ENCODE assay signal across 18 cellular contexts in the genomic region with DNA sequence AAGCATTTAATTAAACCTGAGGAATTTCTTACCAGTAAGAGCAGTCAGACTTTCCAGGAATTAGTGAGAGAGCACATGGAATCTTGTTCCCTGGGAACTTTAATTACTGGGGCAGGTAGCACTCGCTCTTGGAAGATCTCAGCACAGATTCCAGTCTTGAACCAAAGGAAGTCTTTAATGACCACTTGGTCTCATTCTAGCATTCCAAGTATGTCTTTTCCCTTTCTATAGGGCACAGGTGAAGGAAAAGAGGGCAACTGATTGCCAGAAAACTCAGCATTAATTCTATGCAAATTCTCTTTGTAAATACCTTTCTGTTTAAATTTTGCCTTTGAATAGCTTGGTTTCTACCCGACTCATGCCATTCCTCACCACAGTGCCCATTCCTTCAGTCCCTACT.
DNase-seq lines count a peak whose midpoint lies in the region; ATAC-seq and TF ChIP-seq lines count a peak whose summit lies in the region.
"Had no signal": no experiment of that assay in that cellular context is flagged by ENCODE, and none has a peak within 500 bp of the region (broad histone marks: within the 10 kb centered on the region; RNA-seq: fewer than 3 reads in every experiment).

No MANE protein-coding gene starts in this region.

- H3K56ac ChIP-seq in mesendoderm (ENCODE audit: low read length), result no peak overlapping the region

- H3K79me1 ChIP-seq in mesendoderm (ENCODE audit: low read length) (peaks cover 4% of the 10 kb centered on the region), neuronal stem cell (ENCODE audit: low read depth, low read length) (no peaks in the 10 kb centered on the region)

- H2BK120ac ChIP-seq in mesendoderm (ENCODE audit: low read depth, low read length) (no peak overlapping the region), neuronal stem cell (ENCODE audit: low read depth, low read length) (no peak overlapping the region)

- no peak overlapping the region for H3K4me3 ChIP-seq in GM23338
- no peak overlapping the region for H3K4me3 ChIP-seq in esophagus muscularis mucosa
- H3K4me3 ChIP-seq in mesendoderm (ENCODE audit: low read length), result no peak overlapping the region
- H3K4me3 ChIP-seq in neuronal stem cell (ENCODE audit: low read length in 2 of 2), result no peak overlapping the region
- H3K4me3 ChIP-seq: BLaER1 treated with 17β-estradiol and CSF1 and Interleukin-3, amounts not matched to agents 10 nM and 100 nM; GM23248 had no signal

- no peak overlapping the region for H2BK12ac ChIP-seq in neuronal stem cell (ENCODE audit: low read length)

- H3K9me3 Mint-ChIP-seq in GM23338 (peaks cover 7% of the 10 kb centered on the region; the same call in 2 of the 3 replicates), WTC11 (peaks cover 21% of the 10 kb centered on the region)
- H3K9me3 Mint-ChIP-seq: CD8-positive, alpha-beta T cell had no signal

- no peak for TF ChIP-seq CTCF in GM23338 (conservative IDR thresholded peaks at IDR 0.05; ENCODE audit: low read depth in 2 of 2)
- no peak for TF ChIP-seq CTCF in WTC11 (IDR thresholded peaks at IDR 0.05)
- no peak for TF ChIP-seq CTCF in esophagus muscularis mucosa (IDR thresholded peaks at IDR 0.05)

- H2AFZ ChIP-seq in GM23338 (no peak overlapping the region), neuronal stem cell (ENCODE audit: low read length) (no peak overlapping the region)
- H2AFZ ChIP-seq: GM23248 had no signal

- peaks cover 13% of the 10 kb centered on the region; the same call in 2 of the 3 replicates for H3K4me1 Mint-ChIP-seq in GM23338
- H3K4me1 Mint-ChIP-seq in WTC11, result peaks cover 23% of the 10 kb centered on the region
- H3K4me1 Mint-ChIP-seq: B cell had no signal

- H3K4me2 ChIP-seq in GM23338 (no peak overlapping the region; the same call in 1 of the 2 replicates), mesendoderm (ENCODE audit: low read length) (no peak overlapping the region), neuronal stem cell (ENCODE audit: insufficient read depth, low read length, poor library complexity, severe bottlenecking) (no peak overlapping the region)
- H3K4me2 ChIP-seq: BLaER1 treated with 17β-estradiol and CSF1 and Interleukin-3, amounts not matched to agents 10 nM and 100 nM had no signal

- H3K36me3 Mint-ChIP-seq in GM23338 (ENCODE audit: low read depth), result peaks cover 46% of the 10 kb centered on the region
- H3K36me3 Mint-ChIP-seq in WTC11, result peaks cover 40% of the 10 kb centered on the region
- H3K36me3 Mint-ChIP-seq: CD8-positive, alpha-beta T cell had no signal

- H4K8ac ChIP-seq in mesendoderm (ENCODE audit: low read depth, low read length) (no peak overlapping the region), neuronal stem cell (ENCODE audit: low read depth, low read length) (no peak overlapping the region)

- H3K9me3 ChIP-seq in esophagus muscularis mucosa (no peaks in the 10 kb centered on the region), neuronal stem cell (replicated peaks in 1 of 2; ENCODE audit: control insufficient read depth in 2 of 2, insufficient read depth in 1 of 2, low read depth in 1 of 2, low read length in 2 of 2) (peaks cover 0 to 3% of the 10 kb centered on the region in 2 donors)
- H3K9me3 ChIP-seq: BLaER1 treated with 17β-estradiol and CSF1 and Interleukin-3, amounts not matched to agents 10 nM and 100 nM had no signal

- WGBS in esophagus muscularis mucosa, result 93% methylated on average over 2 of the region's 2 CpGs
- WGBS in mesendoderm (ENCODE audit: extremely low coverage, insufficient coverage, low lambda C conversion rate), result no CpG with 5 or more reads among the region's 2 CpGs
- no CpG with 5 or more reads among the region's 2 CpGs for WGBS in neuronal stem cell (ENCODE audit: extremely low coverage in 2 of 2, insufficient read length in 2 of 2, insufficient replicate concordance in 1 of 2), 2 donors

- 0 out of 2 replicates have a peak, but pooled peaks cover 3% of the 10 kb centered on the region for H3K36me3 ChIP-seq in GM23338 (ENCODE audit: insufficient read depth)
- H3K36me3 ChIP-seq in esophagus muscularis mucosa, result no peaks in the 10 kb centered on the region
- H3K36me3 ChIP-seq in mesendoderm (ENCODE audit: control insufficient read depth, insufficient read depth, low read length), result peaks cover 2% of the 10 kb centered on the region
- no peaks in the 10 kb centered on the region for H3K36me3 ChIP-seq in neuronal stem cell (replicated peaks in 1 of 2; ENCODE audit: control insufficient read depth in 2 of 2, insufficient read depth in 2 of 2, low read length in 2 of 2)
- H3K36me3 ChIP-seq: BLaER1 treated with 17β-estradiol and CSF1 and Interleukin-3, amounts not matched to agents 10 nM and 100 nM had no signal

- peak; percentile 36; the same call in 2 of the 3 replicates for ATAC-seq in GM23338
- peak; percentile 66 for ATAC-seq in WTC11
- no peak for ATAC-seq in left colon
- no peak for ATAC-seq in HG02678 (IDR thresholded peaks at IDR 0.05; ENCODE audit: unreplicated experiment)
- ATAC-seq: CD8-positive, alpha-beta T cell had no signal

- intact Hi-C loops in esophagus muscularis mucosa (cut with DNase I), result no loop called here
- intact Hi-C loops in left colon (cut with DNase I, micrococcal nuclease), result no loop called here

- no peak for TF ChIP-seq POLR2A in esophagus muscularis mucosa (IDR thresholded peaks at IDR 0.05; ENCODE audit: low read depth)

- no peaks in the 10 kb centered on the region for H3K27me3 ChIP-seq in GM23338 (ENCODE audit: insufficient read depth)
- no peaks in the 10 kb centered on the region for H3K27me3 ChIP-seq in esophagus muscularis mucosa
- H3K27me3 ChIP-seq in mesendoderm (ENCODE audit: insufficient read depth, low read length, poor library complexity), result no peaks in the 10 kb centered on the region
- H3K27me3 ChIP-seq in neuronal stem cell (ENCODE audit: control insufficient read depth in 3 of 3, insufficient read depth in 3 of 3, low read depth in 1 of 3, low read length in 3 of 3), result no peaks in the 10 kb centered on the region
- H3K27me3 ChIP-seq: BLaER1 treated with 17β-estradiol and CSF1 and Interleukin-3, amounts not matched to agents 10 nM and 100 nM had no signal

- H2BK5ac ChIP-seq in mesendoderm (ENCODE audit: low read length) (no peak overlapping the region), neuronal stem cell (ENCODE audit: low read length) (no peak overlapping the region)

- H2AK5ac ChIP-seq in mesendoderm (ENCODE audit: low read length) (no peak overlapping the region), neuronal stem cell (ENCODE audit: low read depth, low read length) (no peak overlapping the region)

- H3K27me3 Mint-ChIP-seq in GM23338 (ENCODE audit: insufficient read depth, low read depth, poor library complexity) (no peaks in the 10 kb centered on the region), WTC11 (ENCODE audit: low read depth) (no peaks in the 10 kb centered on the region)
- H3K27me3 Mint-ChIP-seq: B cell had no signal

- H3K9me2 ChIP-seq in GM23338 (ENCODE audit: insufficient read depth), result no peaks in the 10 kb centered on the region; the same call in 1 of the 2 replicates

- POLR2A ChIA-PET in WTC11 (lab: Charles Lee), result no interaction called here

- no peak overlapping the region for H4K91ac ChIP-seq in neuronal stem cell (ENCODE audit: low read depth, low read length, poor library complexity)

- DNase-seq in GM23338 (ENCODE audit: low spot score) (peak; percentile 33), WTC11 (ENCODE audit: low spot score) (no peak), esophagus muscularis mucosa (ENCODE audit: extremely low spot score) (peak; percentile 17), mesendoderm (peak; percentile 19), left colon (no peak), NCI-H1092 (lab: John Stamatoyannopoulos, UW) (no peak), neuronal stem cell (ENCODE audit: low spot score) (no peak)
- DNase-seq: Calu3; CD8-positive, alpha-beta T cell; DND-41; EL; GM23248; HCEC 1CT; IMR-90 had no signal

- no peaks in the 10 kb centered on the region for H3K79me2 ChIP-seq in GM23338 (replicated peaks; ENCODE audit: insufficient read depth)
- no peaks in the 10 kb centered on the region for H3K79me2 ChIP-seq in mesendoderm (ENCODE audit: control insufficient read depth, insufficient read depth, low read length)

- H3K27ac Mint-ChIP-seq in GM23338 (no peak overlapping the region), WTC11 (peak overlapping the region; percentile 76)
- H3K27ac Mint-ChIP-seq: B cell; CD8-positive, alpha-beta T cell had no signal

- H3K18ac ChIP-seq in mesendoderm (ENCODE audit: low read length) (no peak overlapping the region), neuronal stem cell (ENCODE audit: low read length) (no peak overlapping the region)

- H3K4ac ChIP-seq in mesendoderm (ENCODE audit: low read depth, low read length) (no peak overlapping the region), neuronal stem cell (ENCODE audit: low read length) (no peak overlapping the region)

- H2BK15ac ChIP-seq in mesendoderm (replicated peaks; ENCODE audit: low read depth), result no peak overlapping the region
- no peak overlapping the region for H2BK15ac ChIP-seq in neuronal stem cell (ENCODE audit: low read length)

- no peak overlapping the region for H3K9ac ChIP-seq in mesendoderm (ENCODE audit: low read length)
- no peak overlapping the region for H3K9ac ChIP-seq in neuronal stem cell (ENCODE audit: low read depth, low read length, poor library complexity)
- H3K9ac ChIP-seq: BLaER1 treated with 17β-estradiol and CSF1 and Interleukin-3, amounts not matched to agents 10 nM and 100 nM; GM23248 had no signal

- H3K14ac ChIP-seq in neuronal stem cell (ENCODE audit: low read length), result no peak overlapping the region

- H4K20me1 ChIP-seq in GM23338 (replicated peaks; ENCODE audit: insufficient read depth), result no peaks in the 10 kb centered on the region
- H4K20me1 ChIP-seq: BLaER1 treated with 17β-estradiol and CSF1 and Interleukin-3, amounts not matched to agents 10 nM and 100 nM had no signal

- H3K23ac ChIP-seq in mesendoderm (ENCODE audit: low read length) (no peak overlapping the region), neuronal stem cell (ENCODE audit: low read depth, low read length, poor library complexity) (no peak overlapping the region)

- TF ChIP-seq EP300 in esophagus muscularis mucosa (IDR thresholded peaks at IDR 0.05), result no peak

- H4K5ac ChIP-seq in mesendoderm (ENCODE audit: low read length), result no peak overlapping the region

- H3F3A ChIP-seq in GM23338 (replicated peaks; ENCODE audit: low read depth), result no peaks in the 10 kb centered on the region

- H3K27ac ChIP-seq in GM23338 (ENCODE audit: low read depth), result no peak overlapping the region; the same call in 1 of the 2 replicates
- no peak overlapping the region for H3K27ac ChIP-seq in esophagus muscularis mucosa (replicated peaks in 1 of 4)
- no peak overlapping the region for H3K27ac ChIP-seq in mesendoderm (ENCODE audit: low read depth, low read length)
- H3K27ac ChIP-seq in neuronal stem cell (replicated peaks; ENCODE audit: low read length), result no peak overlapping the region
- H3K27ac ChIP-seq: BLaER1 treated with 17β-estradiol and CSF1 and Interleukin-3, amounts not matched to agents 10 nM and 100 nM; GM23248; HL-60 had no signal

- H3K4me3 Mint-ChIP-seq in GM23338, result no peak overlapping the region
- no peak overlapping the region for H3K4me3 Mint-ChIP-seq in WTC11
- H3K4me3 Mint-ChIP-seq: B cell; CD8-positive, alpha-beta T cell had no signal

- H3K4me1 ChIP-seq in GM23338 (ENCODE audit: insufficient read depth) (peaks cover 4% of the 10 kb centered on the region; the same call in 1 of the 2 replicates), esophagus muscularis mucosa (peaks cover 0 to 8% (median 0%) of the 10 kb centered on the region in 4 donors), mesendoderm (ENCODE audit: control insufficient read depth, low read depth, low read length) (no peaks in the 10 kb centered on the region), neuronal stem cell (ENCODE audit: control insufficient read depth in 2 of 2, insufficient read depth in 1 of 2, low read depth in 1 of 2, low read length in 2 of 2) (no peaks in the 10 kb centered on the region)
- H3K4me1 ChIP-seq: BLaER1 treated with 17β-estradiol and CSF1 and Interleukin-3, amounts not matched to agents 10 nM and 100 nM had no signal

- CTCF ChIA-PET in WTC11 (lab: Charles Lee), result interaction anchor here (0.8 kb wide), 1 partner anchor 786 kb away, joined by 3 read pairs; no protein-coding TSS in a partner anchor

Comparison
In these comparisons a context has a peak if more than half of its experiments do, and no peak if none do; other contexts are left out.
1. ATAC-seq: peak in GM23338 (single experiment) and WTC11 (single experiment); none in left colon (single experiment) and HG02678 (single experiment).
2. DNase-seq: peak in GM23338 (single experiment), esophagus muscularis mucosa (single experiment) and mesendoderm (single experiment); none in WTC11 (single experiment), left colon (0 of 2), NCI-H1092 (single experiment) and neuronal stem cell (single experiment).